8 cellular contexts compared by ENCODE assay signal in genomic region chr2:138827426-138828054, GRCh38. TPM values are rescaled to one million over a fixed set of nuclear protein-coding genes. Genes with fewer than 3 reads are reported as not detected.
DNase-seq lines count a peak whose midpoint lies in the region; ATAC-seq and TF ChIP-seq lines count a peak whose summit lies in the region.

No MANE protein-coding gene starts in this region.

- H3K4me3 ChIP-seq in cardiac muscle cell: no peak overlapping the region

- ATAC-seq in GM18907 (IDR thresholded peaks at IDR 0.05; ENCODE audit: unreplicated experiment) (peak; percentile 71), HG03139 (IDR thresholded peaks at IDR 0.05; ENCODE audit: unreplicated experiment) (peak; percentile 74)
- ATAC-seq in activated CD8-positive, alpha-beta T cell treated with anti-CD3 and anti-CD28 coated beads for 36 hours: peak; percentile 64

- H3K27ac ChIP-seq in cardiac muscle cell: no peak overlapping the region

- peaks cover 11% of the 10 kb centered on the region for H3K27me3 Mint-ChIP-seq in activated CD8-positive, alpha-beta T cell treated with anti-CD3 and anti-CD28 coated beads for 36 hours

- no peaks in the 10 kb centered on the region for H3K4me1 ChIP-seq in cardiac muscle cell (ENCODE audit: low read depth)

- no peaks in the 10 kb centered on the region for H3K9me3 ChIP-seq in cardiac muscle cell (ENCODE audit: low read depth)

- H3K27me3 ChIP-seq in cardiac muscle cell: no peaks in the 10 kb centered on the region

- H3K36me3 ChIP-seq in cardiac muscle cell: no peaks in the 10 kb centered on the region

- peak; percentile 83 for TF ChIP-seq CTCF in activated CD8-positive, alpha-beta T cell treated with anti-CD3 and anti-CD28 coated beads for 36 hours (IDR thresholded peaks at IDR 0.05)
- peak; percentile 70 for TF ChIP-seq CTCF in cardiac muscle cell (IDR thresholded peaks at IDR 0.05; ENCODE audit: low read depth, low read length)

- CTCF ChIA-PET in activated CD8-positive, alpha-beta T cell treated with anti-CD3 and anti-CD28 coated beads for 36 hours (lab: Charles Lee): interaction anchor here (0.7 to 2.6 kb wide), 17 partner anchors 9 to 964 kb away, joined by 3 to 18 read pairs (median 4); no protein-coding TSS in a partner anchor

- intact Hi-C loops in activated CD8-positive, alpha-beta T cell treated with anti-CD3 and anti-CD28 coated beads for 36 hours (cut with micrococcal nuclease): loop anchor here (2.0 kb wide), 1 partner anchor 961 kb away; no protein-coding TSS in a partner anchor
- intact Hi-C loops in posterior vena cava (cut with DNase I): loop anchor here (5.0 to 10.0 kb wide), 2 partner anchors 920 to 923 kb away; no protein-coding TSS in a partner anchor

- H3K9me3 Mint-ChIP-seq in activated CD8-positive, alpha-beta T cell treated with anti-CD3 and anti-CD28 coated beads for 36 hours: no peaks in the 10 kb centered on the region

- no peaks in the 10 kb centered on the region for H3K4me1 Mint-ChIP-seq in activated CD8-positive, alpha-beta T cell treated with anti-CD3 and anti-CD28 coated beads for 36 hours (ENCODE audit: low read depth)

- peak; percentile 48 for DNase-seq in D341Med (ENCODE audit: low spot score)
- DNase-seq in NCI-H2196 (lab: John Stamatoyannopoulos, UW; ENCODE audit: unreplicated experiment): peak; percentile 53
- peak; percentile 12 for DNase-seq in activated CD8-positive, alpha-beta T cell treated with anti-CD3 and anti-CD28 coated beads for 36 hours
- peak; percentile 71 to 77 for DNase-seq in cardiac muscle cell (ENCODE audit: low read depth in 1 of 2, low spot score in 1 of 2)
- peak; percentile 43 for DNase-seq in putamen (ENCODE audit: low spot score)
- no peak for DNase-seq in posterior vena cava (ENCODE audit: low spot score)

- no peak overlapping the region for H3K4me3 Mint-ChIP-seq in activated CD8-positive, alpha-beta T cell treated with anti-CD3 and anti-CD28 coated beads for 36 hours

- POLR2A ChIA-PET in activated CD8-positive, alpha-beta T cell treated with anti-CD3 and anti-CD28 coated beads for 36 hours (lab: Charles Lee): no interaction called here

- no peaks in the 10 kb centered on the region for H3K36me3 Mint-ChIP-seq in activated CD8-positive, alpha-beta T cell treated with anti-CD3 and anti-CD28 coated beads for 36 hours (ENCODE audit: low read depth)

- H3K27ac Mint-ChIP-seq in activated CD8-positive, alpha-beta T cell treated with anti-CD3 and anti-CD28 coated beads for 36 hours: no peak overlapping the region

RNA-seq across cellular contexts. Expression of gene NXPH2, which starts 47.4 kb away (rescaled TPM):
- not detected for total RNA-seq in activated CD8-positive, alpha-beta T cell treated with anti-CD3 and anti-CD28 coated beads for 36 hours
- total RNA-seq in cardiac muscle cell (8.4 and 10.5 TPM in 2 replicates), posterior vena cava (not detected)
- polyA plus RNA-seq in cardiac muscle cell: 4.7 and 5.4 TPM in 2 replicates
